ENCODE assay signal across 14 cellular contexts in the genomic region with DNA sequence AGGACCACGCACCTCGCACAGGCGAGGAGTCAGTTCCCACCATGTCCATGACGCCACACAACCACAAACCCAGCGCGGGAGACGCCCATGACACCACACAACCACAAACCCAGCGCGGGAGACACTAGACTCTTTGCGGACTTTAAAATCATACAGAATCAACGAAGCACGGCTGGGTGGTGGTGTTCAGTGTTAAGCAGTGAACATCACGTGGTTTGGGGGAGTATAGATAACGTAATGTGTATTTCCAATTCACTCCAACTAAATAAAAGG. TPM values are rescaled to one million over a fixed set of nuclear protein-coding genes. Genes with fewer than 3 reads are reported as not detected.
DNase-seq lines count a peak whose midpoint lies in the region; ATAC-seq and TF ChIP-seq lines count a peak whose summit lies in the region.
"Had no signal": no experiment of that assay in that cellular context is flagged by ENCODE, and none has a peak within 500 bp of the region (broad histone marks: within the 10 kb centered on the region; RNA-seq: fewer than 3 reads in every experiment).

No MANE protein-coding gene starts in this region.

- CTCF ChIA-PET in T-cell (lab: Charles Lee) = no interaction called here

- no peaks in the 10 kb centered on the region for H3K36me3 ChIP-seq in neural progenitor cell

- H3K4me3 ChIP-seq in neural progenitor cell = no peak overlapping the region
- H3K4me3 ChIP-seq: sigmoid colon, upper lobe of left lung had no signal

- peaks cover 59% of the 10 kb centered on the region for H4K20me1 ChIP-seq in neural progenitor cell (ENCODE audit: low read depth)

- H3K27me3 ChIP-seq in neural progenitor cell = no peaks in the 10 kb centered on the region
- H3K27me3 ChIP-seq: sigmoid colon, upper lobe of left lung had no signal

- no peaks in the 10 kb centered on the region for H3K9me3 Mint-ChIP-seq in activated naive CD8-positive, alpha-beta T cell (ENCODE audit: low read depth)
- H3K9me3 Mint-ChIP-seq in activated naive CD8-positive, alpha-beta T cell treated with anti-CD3 and anti-CD28 coated beads for 36 hours = no peaks in the 10 kb centered on the region
- H3K9me3 Mint-ChIP-seq in T-cell (no peaks in the 10 kb centered on the region), neural progenitor cell (no peaks in the 10 kb centered on the region)
- no peaks in the 10 kb centered on the region for H3K9me3 Mint-ChIP-seq in effector memory CD8-positive, alpha-beta T cell
- H3K9me3 Mint-ChIP-seq in stimulated activated naive CD8-positive, alpha-beta T cell treated with anti-CD3 and anti-CD28 coated beads, Interleukin-15, Interleukin-2, amounts not matched to agents 100 ng/mL and 50 ng/mL, for 24 hours = no peaks in the 10 kb centered on the region

- no peaks in the 10 kb centered on the region for H3K27me3 Mint-ChIP-seq in activated naive CD8-positive, alpha-beta T cell
- H3K27me3 Mint-ChIP-seq in activated naive CD8-positive, alpha-beta T cell treated with anti-CD3 and anti-CD28 coated beads for 36 hours = no peaks in the 10 kb centered on the region
- no peaks in the 10 kb centered on the region for H3K27me3 Mint-ChIP-seq in T-cell
- no peaks in the 10 kb centered on the region for H3K27me3 Mint-ChIP-seq in effector memory CD8-positive, alpha-beta T cell
- no peaks in the 10 kb centered on the region for H3K27me3 Mint-ChIP-seq in stimulated activated naive CD8-positive, alpha-beta T cell treated with anti-CD3 and anti-CD28 coated beads, Interleukin-15, Interleukin-2, amounts not matched to agents 100 ng/mL and 50 ng/mL, for 24 hours
- H3K27me3 Mint-ChIP-seq in neural progenitor cell (ENCODE audit: insufficient read depth, low read depth) = no peaks in the 10 kb centered on the region

- ATAC-seq in T-cell (replicated peaks in 1 of 4) = peak; percentile 10 to 61 (median 25)
- ATAC-seq in effector memory CD8-positive, alpha-beta T cell (replicated peaks) = peak; percentile 63

- POLR2A ChIA-PET in T-cell (lab: Charles Lee) = interaction anchor here in 1 of 2 donors (0.6 kb wide), 1 partner anchor 19 kb away, joined by 3 read pairs; no protein-coding TSS in a partner anchor

- H3K27ac Mint-ChIP-seq in activated naive CD8-positive, alpha-beta T cell = peak overlapping the region; percentile 86
- H3K27ac Mint-ChIP-seq in activated naive CD8-positive, alpha-beta T cell treated with anti-CD3 and anti-CD28 coated beads for 36 hours = no peak overlapping the region
- H3K27ac Mint-ChIP-seq in T-cell (peak overlapping the region; percentile 86 to 91), neural progenitor cell (no peak overlapping the region)
- peak overlapping the region; percentile 77 to 86 for H3K27ac Mint-ChIP-seq in effector memory CD8-positive, alpha-beta T cell
- peak overlapping the region; percentile 78 for H3K27ac Mint-ChIP-seq in stimulated activated naive CD8-positive, alpha-beta T cell treated with anti-CD3 and anti-CD28 coated beads, Interleukin-15, Interleukin-2, amounts not matched to agents 100 ng/mL and 50 ng/mL, for 24 hours

- no peaks in the 10 kb centered on the region for H3K4me1 ChIP-seq in neural progenitor cell

- no peaks in the 10 kb centered on the region for H3K9me3 ChIP-seq in neural progenitor cell (ENCODE audit: low read depth)
- H3K9me3 ChIP-seq: sigmoid colon, upper lobe of left lung had no signal

- H3K79me2 ChIP-seq in neural progenitor cell (ENCODE audit: low read depth) = peaks cover 38% of the 10 kb centered on the region

- no peak overlapping the region for H3K27ac ChIP-seq in neural progenitor cell
- H3K27ac ChIP-seq: sigmoid colon, upper lobe of left lung had no signal

- H3K9ac ChIP-seq in neural progenitor cell = no peak overlapping the region

- no peak overlapping the region for H3K4me2 ChIP-seq in neural progenitor cell

- no peak overlapping the region for H2AFZ ChIP-seq in neural progenitor cell (replicated peaks)

- H3F3A ChIP-seq in neural progenitor cell (ENCODE audit: low read depth) = no peaks in the 10 kb centered on the region

- DNase-seq in activated naive CD8-positive, alpha-beta T cell treated with anti-CD3 and anti-CD28 coated beads for 36 hours = no peak
- DNase-seq in T-cell (peak in 4 of 34 experiments; percentile 13 to 30 (median 28)), SW480 (ENCODE audit: low spot score) (no peak), NCI-H345 treated with DMSO at 0.1 percent for 48 hours (lab: John Stamatoyannopoulos, UW; ENCODE audit: unreplicated experiment) (no peak), neural progenitor cell (ENCODE audit: low spot score) (no peak)
- DNase-seq in effector memory CD8-positive, alpha-beta T cell = no peak
- DNase-seq: mammary epithelial cell; NCI-H1694; NCI-H510A treated with DMSO at 0.1 percent for 48 hours; sigmoid colon; stimulated activated CD4-positive, alpha-beta T cell treated with anti-CD3 and anti-CD28 coated beads, Interleukin-4, amount 100 ng/mL, for 4 hours; upper lobe of left lung had no signal

- no peak overlapping the region for H3K4me3 Mint-ChIP-seq in activated naive CD8-positive, alpha-beta T cell
- no peak overlapping the region for H3K4me3 Mint-ChIP-seq in activated naive CD8-positive, alpha-beta T cell treated with anti-CD3 and anti-CD28 coated beads for 36 hours
- H3K4me3 Mint-ChIP-seq in T-cell (peak overlapping the region; percentile 21 to 57 (median 24)), neural progenitor cell (no peak overlapping the region)
- peak overlapping the region in 1 of 2 donors; percentile 46 for H3K4me3 Mint-ChIP-seq in effector memory CD8-positive, alpha-beta T cell
- H3K4me3 Mint-ChIP-seq in stimulated activated naive CD8-positive, alpha-beta T cell treated with anti-CD3 and anti-CD28 coated beads, Interleukin-15, Interleukin-2, amounts not matched to agents 100 ng/mL and 50 ng/mL, for 24 hours = peak overlapping the region; percentile 9

- H3K36me3 Mint-ChIP-seq in activated naive CD8-positive, alpha-beta T cell = no peaks in the 10 kb centered on the region
- peaks cover 10% of the 10 kb centered on the region for H3K36me3 Mint-ChIP-seq in activated naive CD8-positive, alpha-beta T cell treated with anti-CD3 and anti-CD28 coated beads for 36 hours
- H3K36me3 Mint-ChIP-seq in T-cell (peaks cover 50% of the 10 kb centered on the region), neural progenitor cell (peaks cover 32% of the 10 kb centered on the region)
- peaks cover 90% of the 10 kb centered on the region for H3K36me3 Mint-ChIP-seq in effector memory CD8-positive, alpha-beta T cell (ENCODE audit: insufficient read depth)
- peaks cover 53% of the 10 kb centered on the region for H3K36me3 Mint-ChIP-seq in stimulated activated naive CD8-positive, alpha-beta T cell treated with anti-CD3 and anti-CD28 coated beads, Interleukin-15, Interleukin-2, amounts not matched to agents 100 ng/mL and 50 ng/mL, for 24 hours (ENCODE audit: low read depth)

- TF ChIP-seq CTCF in neural progenitor cell (IDR thresholded peaks at IDR 0.05) = no peak

- peaks cover 34% of the 10 kb centered on the region for H3K4me1 Mint-ChIP-seq in activated naive CD8-positive, alpha-beta T cell (ENCODE audit: low read depth)
- H3K4me1 Mint-ChIP-seq in activated naive CD8-positive, alpha-beta T cell treated with anti-CD3 and anti-CD28 coated beads for 36 hours = peaks cover 18% of the 10 kb centered on the region
- peaks cover 42 to 55% (median 53%) of the 10 kb centered on the region in 3 donors for H3K4me1 Mint-ChIP-seq in T-cell
- peaks cover 14 to 22% of the 10 kb centered on the region in 2 donors for H3K4me1 Mint-ChIP-seq in effector memory CD8-positive, alpha-beta T cell (ENCODE audit: low read depth in 2 of 2)
- peaks cover 36% of the 10 kb centered on the region for H3K4me1 Mint-ChIP-seq in stimulated activated naive CD8-positive, alpha-beta T cell treated with anti-CD3 and anti-CD28 coated beads, Interleukin-15, Interleukin-2, amounts not matched to agents 100 ng/mL and 50 ng/mL, for 24 hours (ENCODE audit: low read depth)
- H3K4me1 Mint-ChIP-seq in neural progenitor cell = no peaks in the 10 kb centered on the region

RNA-seq across cellular contexts. Expression of a gene that starts 19.2 kb away (rescaled TPM):
- 10 to 100 TPM; 40.3 to 44.7 TPM for total RNA-seq in activated naive CD8-positive, alpha-beta T cell treated with anti-CD3 and anti-CD28 coated beads for 36 hours
- total RNA-seq in T-cell = 10 to 100 TPM; 73.4 to 91.1 (median 90.2) TPM
- total RNA-seq in neural progenitor cell (ENCODE audit: low replicate concordance) = 162 and 192 TPM in 2 replicates

RNA-seq across cellular contexts. Expression of a gene that starts 36.5 kb away (rescaled TPM):
- total RNA-seq in activated naive CD8-positive, alpha-beta T cell treated with anti-CD3 and anti-CD28 coated beads for 36 hours = 10 to 100 TPM; 90.5 to 92.5 TPM
- total RNA-seq in T-cell (10 to 100 TPM; 49.1 to 77.1 (median 53.7) TPM), neural progenitor cell (ENCODE audit: low replicate concordance) (117 and 135 TPM in 2 replicates)

RNA-seq across cellular contexts. Expression of a gene that starts 52.7 kb away (rescaled TPM):
- 100 to 1,000 TPM; 115 to 124 TPM for total RNA-seq in activated naive CD8-positive, alpha-beta T cell treated with anti-CD3 and anti-CD28 coated beads for 36 hours
- total RNA-seq in T-cell (100 to 1,000 TPM; 124 to 157 (median 134) TPM), neural progenitor cell (ENCODE audit: low replicate concordance) (76.7 and 83.1 TPM in 2 replicates)

Comparison
In these comparisons a context has a peak if more than half of its experiments do, and no peak if none do; other contexts are left out.
1. H3K27ac Mint-ChIP-seq: peak in activated naive CD8-positive, alpha-beta T cell (single experiment), T-cell (2 of 2), effector memory CD8-positive, alpha-beta T cell (2 of 2) and stimulated activated naive CD8-positive, alpha-beta T cell treated with anti-CD3 and anti-CD28 coated beads, Interleukin-15, Interleukin-2, amounts not matched to agents 100 ng/mL and 50 ng/mL, for 24 hours (single experiment); none in activated naive CD8-positive, alpha-beta T cell treated with anti-CD3 and anti-CD28 coated beads for 36 hours (single experiment) and neural progenitor cell (single experiment).
2. H3K4me3 Mint-ChIP-seq: peak in T-cell (3 of 3) and stimulated activated naive CD8-positive, alpha-beta T cell treated with anti-CD3 and anti-CD28 coated beads, Interleukin-15, Interleukin-2, amounts not matched to agents 100 ng/mL and 50 ng/mL, for 24 hours (single experiment); none in activated naive CD8-positive, alpha-beta T cell (single experiment), activated naive CD8-positive, alpha-beta T cell treated with anti-CD3 and anti-CD28 coated beads for 36 hours (single experiment) and neural progenitor cell (single experiment).